In genomic region chr6:137705166-137706064, GRCh38 we compare ENCODE assay signal across 7 cellular contexts.
DNase-seq lines count a peak whose midpoint lies in the region; ATAC-seq and TF ChIP-seq lines count a peak whose summit lies in the region.

No MANE protein-coding gene starts in this region.

- peak; percentile 79 for TF ChIP-seq CTCF in GM13976 (IDR thresholded peaks at IDR 0.05; ENCODE audit: borderline replicate concordance, control extremely low read depth, extremely low read depth, insufficient read depth, missing control alignments)
- TF ChIP-seq CTCF in right atrium auricular region (IDR thresholded peaks at IDR 0.05), result peak; percentile 60 to 80
- TF ChIP-seq CTCF in spleen (IDR thresholded peaks at IDR 0.05 in 8 of 11, conservative IDR thresholded peaks at IDR 0.05 in 3 of 11), result peak; percentile 49 to 85 (median 72)

- H3K27me3 ChIP-seq in right atrium auricular region (no peaks in the 10 kb centered on the region), spleen (replicated peaks in 1 of 7) (no peaks in the 10 kb centered on the region)

- H3K36me3 ChIP-seq in right atrium auricular region, result no peaks in the 10 kb centered on the region
- no peaks in the 10 kb centered on the region for H3K36me3 ChIP-seq in spleen

- in situ Hi-C loops in GM13976 (cut with MboI; ENCODE audit: low sequenced_read_pairs, unreplicated experiment), result loop anchor here (5.0 to 25.0 kb wide), 3 partner anchors 162 to 407 kb away; partner anchors contain the start of genes PERP and TNFAIP3

- no peak overlapping the region for H3K4me3 ChIP-seq in right atrium auricular region
- H3K4me3 ChIP-seq in spleen, result no peak overlapping the region

- no peak for ATAC-seq in HG03460 (IDR thresholded peaks at IDR 0.05; ENCODE audit: unreplicated experiment)

- WGBS in spleen, 5 donors, result 45 to 53% (median 48%) methylated on average over 11 of the region's 11 CpGs

- no peak for TF ChIP-seq EP300 in Ishikawa (IDR thresholded peaks at IDR 0.05; ENCODE audit: borderline replicate concordance)

- H3K27ac ChIP-seq in right atrium auricular region (no peak overlapping the region), spleen (no peak overlapping the region)

- no peaks in the 10 kb centered on the region for H3K9me3 ChIP-seq in right atrium auricular region
- H3K9me3 ChIP-seq in spleen, result no peaks in the 10 kb centered on the region

- DNase-seq in GM13976 (ENCODE audit: low spot score) (peak; percentile 45), T-helper 1 cell (peak; percentile 45 to 69 (median 58)), right atrium auricular region (ENCODE audit: low spot score) (peak; percentile 79), spleen (peak; percentile 90)
- peak; percentile 31 for DNase-seq in activated naive CD8-positive, alpha-beta T cell treated with anti-CD3 and anti-CD28 coated beads, Interleukin-2, amount 50 U/mL, for 16 hours (ENCODE audit: low read depth, low spot score)

- peak; percentile 89 for TF ChIP-seq RAD21 in Ishikawa (IDR thresholded peaks at IDR 0.05; ENCODE audit: low read depth)

- intact Hi-C loops in spleen (cut with DNase I; ENCODE audit: low total_unique reads), result loop anchor here (5.0 to 10.0 kb wide), 3 partner anchors 99 to 242 kb away; no protein-coding TSS in a partner anchor

- no peak for TF ChIP-seq POLR2A in spleen (IDR thresholded peaks at IDR 0.05)

- H3K4me1 ChIP-seq in right atrium auricular region (peaks cover 0 to 32% of the 10 kb centered on the region in 2 donors), spleen (peaks cover 12 to 52% (median 29%) of the 10 kb centered on the region in 6 donors)

TF ChIP-seq in Ishikawa, 13 proteins besides CTCF, POLR2A, EP300 and RAD21:
- TF ChIP-seq YY1 (IDR thresholded peaks at IDR 0.05; ENCODE audit: low read depth), result no peak

Comparison
In these comparisons a context has a peak if more than half of its experiments do, and no peak if none do; other contexts are left out.
1. DNase-seq: peak in every context shown above with its lines; median percentile 90 in spleen; 79 in right atrium auricular region; 58 in T-helper 1 cell; 45 in GM13976; 31 in activated naive CD8-positive, alpha-beta T cell treated with anti-CD3 and anti-CD28 coated beads, Interleukin-2, amount 50 U/mL, for 16 hours.